ENCODE assay signal across 21 cellular contexts in genomic region chr9:89095755-89096154, GRCh38.
"Had no signal": no experiment of that assay in that cellular context is flagged by ENCODE, and none has a peak within 500 bp of the region (broad histone marks: within the 10 kb centered on the region; RNA-seq: fewer than 3 reads in every experiment).

No MANE protein-coding gene starts in this region.

- H3K27ac Mint-ChIP-seq: activated CD8-positive, alpha-beta T cell treated with anti-CD3 and anti-CD28 coated beads for 36 hours; activated naive CD4-positive, alpha-beta T cell treated with anti-CD3 and anti-CD28 coated beads, Interleukin-2, amount 50 U/mL, for 72 hours; naive thymus-derived CD4-positive, alpha-beta T cell; T-cell had no signal

- H3K4me3 ChIP-seq: breast epithelium, esophagus squamous epithelium, gastroesophageal sphincter, lower lobe of right lung, prostate gland, sigmoid colon, SK-N-MC, suprapubic skin, upper lobe of right lung had no signal

- DNase-seq: activated CD4-positive, alpha-beta T cell treated with anti-CD3 and anti-CD28 coated beads for 4 hours; activated CD8-positive, alpha-beta memory T cell treated with anti-CD3 and anti-CD28 coated beads, Interleukin-2, amount 50 U/mL, for 4 hours; activated CD8-positive, alpha-beta T cell treated with anti-CD3 and anti-CD28 coated beads for 36 hours; esophagus squamous epithelium; hippocampal formation; lower lobe of right lung; midbrain; naive thymus-derived CD4-positive, alpha-beta T cell; sigmoid colon; stimulated activated CD4-positive, alpha-beta T cell treated with anti-CD3 and anti-CD28 coated beads, Interleukin-2, amount 100 ng/mL, for 48 hours; stimulated activated naive CD4-positive, alpha-beta T cell treated with Interleukin-2 at 50 U/mL for 16 hours; T-cell; T1000; upper lobe of right lung had no signal

- H3K4me1 ChIP-seq: breast epithelium, esophagus squamous epithelium, gastroesophageal sphincter, lower lobe of right lung, prostate gland, upper lobe of right lung had no signal

- H3K9me3 Mint-ChIP-seq: activated naive CD4-positive, alpha-beta T cell treated with anti-CD3 and anti-CD28 coated beads, Interleukin-2, amount 50 U/mL, for 72 hours; T-cell had no signal

- H3K27ac ChIP-seq: breast epithelium, esophagus squamous epithelium, gastroesophageal sphincter, lower lobe of right lung, neutrophil, prostate gland, sigmoid colon, SK-N-MC, suprapubic skin, upper lobe of right lung had no signal

- H3K27me3 ChIP-seq: breast epithelium, esophagus squamous epithelium, gastroesophageal sphincter, sigmoid colon, suprapubic skin, upper lobe of right lung had no signal

- H3K36me3 Mint-ChIP-seq: activated naive CD4-positive, alpha-beta T cell treated with anti-CD3 and anti-CD28 coated beads, Interleukin-2, amount 50 U/mL, for 72 hours; naive thymus-derived CD4-positive, alpha-beta T cell; T-cell had no signal

- ATAC-seq: activated CD8-positive, alpha-beta T cell treated with anti-CD3 and anti-CD28 coated beads for 36 hours; activated naive CD4-positive, alpha-beta T cell treated with anti-CD3 and anti-CD28 coated beads, Interleukin-2, amount 50 U/mL, for 72 hours; gastroesophageal sphincter; lower lobe of right lung; naive thymus-derived CD4-positive, alpha-beta T cell; T-cell; upper lobe of right lung had no signal

- H3K4me3 Mint-ChIP-seq: activated CD8-positive, alpha-beta T cell treated with anti-CD3 and anti-CD28 coated beads for 36 hours; naive thymus-derived CD4-positive, alpha-beta T cell; T-cell had no signal

- H3K9me3 ChIP-seq: breast epithelium, esophagus squamous epithelium, lower lobe of right lung, neutrophil, prostate gland, suprapubic skin, upper lobe of right lung had no signal

- H3K36me3 ChIP-seq: breast epithelium, esophagus squamous epithelium, gastroesophageal sphincter, lower lobe of right lung, neutrophil, prostate gland, sigmoid colon, suprapubic skin, upper lobe of right lung had no signal

- H3K4me1 Mint-ChIP-seq: naive thymus-derived CD4-positive, alpha-beta T cell; T-cell had no signal
